ENCODE assay signal across 8 cellular contexts in the genomic region with DNA sequence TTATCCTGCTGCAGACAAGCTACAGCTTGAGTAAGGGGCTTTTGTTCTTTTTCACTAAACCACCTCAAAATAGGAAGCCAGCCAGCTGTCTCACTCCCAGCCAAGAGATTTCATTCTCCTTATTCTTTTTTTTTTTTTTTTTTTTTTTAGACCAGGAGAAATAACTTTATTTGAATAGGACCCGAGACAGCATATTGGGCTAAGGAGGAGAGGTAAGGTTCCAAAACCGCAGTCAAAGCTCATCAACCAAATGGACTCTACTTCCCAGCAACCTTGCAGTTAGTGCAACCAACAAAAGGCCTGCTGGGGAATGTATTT. TPM values are rescaled to one million over a fixed set of nuclear protein-coding genes. Genes with fewer than 3 reads are reported as not detected.
DNase-seq lines count a peak whose midpoint lies in the region; ATAC-seq and TF ChIP-seq lines count a peak whose summit lies in the region.
"Not testable (repeated sequence)": the region's sequence is repeated elsewhere in the genome, so short reads cannot be mapped to it uniquely, and the experiment has no call there.

No MANE protein-coding gene starts in this region.

- peaks cover 26% of the 10 kb centered on the region for H3K9me3 Mint-ChIP-seq in activated T-helper 2 cell treated with anti-CD3 and anti-CD28 coated beads, Interferon-gamma antibody, Interleukin-2, Interleukin-4, amounts not matched to agents 10 μg/mL and 5 μg/mL and 100 μg/mL, durations not matched to agents 14 hours and 24 hours and 36 hours
- peaks cover 12% of the 10 kb centered on the region for H3K9me3 Mint-ChIP-seq in central memory CD8-positive, alpha-beta T cell
- H3K9me3 Mint-ChIP-seq in progenitor cell of endocrine pancreas (ENCODE audit: low read depth): not testable (repeated sequence)

- not testable (repeated sequence) for H3K79me2 ChIP-seq in DOHH2 (ENCODE audit: control insufficient read depth, low read length)

- H4K20me1 ChIP-seq in DOHH2 (ENCODE audit: control insufficient read depth, insufficient read depth, low read depth, low read length): not testable (repeated sequence)

- H3K4me3 ChIP-seq in DOHH2 (ENCODE audit: low read length) (peak overlapping the region; percentile 71), mucosa of rectum (ENCODE audit: low read length in 2 of 2) (peak overlapping the region; percentile 10 to 53)

- peaks cover 83% of the 10 kb centered on the region for H3K4me1 ChIP-seq in DOHH2 (ENCODE audit: control insufficient read depth, low read length)
- peaks cover 42 to 50% of the 10 kb centered on the region in 2 donors for H3K4me1 ChIP-seq in mucosa of rectum (ENCODE audit: control insufficient read depth in 2 of 2, insufficient read depth in 2 of 2, low read length in 2 of 2)

- ATAC-seq in central memory CD8-positive, alpha-beta T cell (replicated peaks; ENCODE audit: extremely low read depth, poor library complexity, severe bottlenecking): not testable (repeated sequence)

- TF ChIP-seq CTCF in 22Rv1 (IDR thresholded peaks at IDR 0.05); DOHH2 (IDR thresholded peaks at IDR 0.05; ENCODE audit: low read depth, low read length, poor library complexity, severe bottlenecking); VCaP (conservative IDR thresholded peaks at IDR 0.05); progenitor cell of endocrine pancreas (IDR thresholded peaks at IDR 0.05; ENCODE audit: unreplicated experiment): not testable (repeated sequence)

- peaks cover 12% of the 10 kb centered on the region for H3K36me3 ChIP-seq in DOHH2 (ENCODE audit: control insufficient read depth, low read length)
- not testable (repeated sequence) for H3K36me3 ChIP-seq in mucosa of rectum (ENCODE audit: control insufficient read depth in 2 of 2, insufficient read depth in 2 of 2, low read length in 2 of 2)

- peaks cover 23% of the 10 kb centered on the region for H3K36me3 Mint-ChIP-seq in activated T-helper 2 cell treated with anti-CD3 and anti-CD28 coated beads, Interferon-gamma antibody, Interleukin-2, Interleukin-4, amounts not matched to agents 10 μg/mL and 5 μg/mL and 100 μg/mL, durations not matched to agents 14 hours and 24 hours and 36 hours (ENCODE audit: low read depth)
- H3K36me3 Mint-ChIP-seq in central memory CD8-positive, alpha-beta T cell (ENCODE audit: insufficient read depth): peaks cover 10% of the 10 kb centered on the region
- not testable (repeated sequence) for H3K36me3 Mint-ChIP-seq in progenitor cell of endocrine pancreas (ENCODE audit: insufficient read depth)

- not testable (repeated sequence) for H3K9me3 ChIP-seq in DOHH2 (ENCODE audit: control insufficient read depth, insufficient read depth, low read length); mucosa of rectum (ENCODE audit: control insufficient read depth in 2 of 2, low read length in 2 of 2)

- intact Hi-C loops in activated T-helper 2 cell treated with anti-CD3 and anti-CD28 coated beads, Interferon-gamma antibody, Interleukin-2, Interleukin-4, amounts not matched to agents 10 μg/mL and 5 μg/mL and 100 μg/mL, durations not matched to agents 14 hours and 24 hours and 36 hours (cut with micrococcal nuclease): not testable (repeated sequence)

- DNase-seq in NCI-H1105 treated with DMSO at 0.1 percent for 48 hours (lab: John Stamatoyannopoulos, UW): peak; percentile 2
- not testable (repeated sequence) for DNase-seq in activated T-helper 2 cell treated with anti-CD3 and anti-CD28 coated beads, Interferon-gamma antibody, Interleukin-2, Interleukin-4, amounts not matched to agents 10 μg/mL and 5 μg/mL and 100 μg/mL, durations not matched to agents 14 hours and 24 hours and 36 hours (ENCODE audit: low spot score); central memory CD8-positive, alpha-beta T cell (ENCODE audit: low spot score in 2 of 2); progenitor cell of endocrine pancreas (ENCODE audit: low spot score, unreplicated experiment)

- H3K27me3 Mint-ChIP-seq in activated T-helper 2 cell treated with anti-CD3 and anti-CD28 coated beads, Interferon-gamma antibody, Interleukin-2, Interleukin-4, amounts not matched to agents 10 μg/mL and 5 μg/mL and 100 μg/mL, durations not matched to agents 14 hours and 24 hours and 36 hours (ENCODE audit: low read depth); central memory CD8-positive, alpha-beta T cell; progenitor cell of endocrine pancreas: not testable (repeated sequence)

- peaks cover 55% of the 10 kb centered on the region for H3K4me1 Mint-ChIP-seq in activated T-helper 2 cell treated with anti-CD3 and anti-CD28 coated beads, Interferon-gamma antibody, Interleukin-2, Interleukin-4, amounts not matched to agents 10 μg/mL and 5 μg/mL and 100 μg/mL, durations not matched to agents 14 hours and 24 hours and 36 hours (ENCODE audit: low read depth)
- H3K4me1 Mint-ChIP-seq in central memory CD8-positive, alpha-beta T cell: peaks cover 47% of the 10 kb centered on the region
- peaks cover 36% of the 10 kb centered on the region for H3K4me1 Mint-ChIP-seq in progenitor cell of endocrine pancreas (ENCODE audit: low read depth)

- H3K4me2 ChIP-seq in DOHH2 (ENCODE audit: low read length): peak overlapping the region; percentile 92

- not testable (repeated sequence) for H3K27me3 ChIP-seq in DOHH2 (ENCODE audit: control insufficient read depth, low read length); mucosa of rectum (ENCODE audit: control insufficient read depth in 2 of 2, insufficient read depth in 2 of 2, low read length in 2 of 2)

- H3K27ac Mint-ChIP-seq in activated T-helper 2 cell treated with anti-CD3 and anti-CD28 coated beads, Interferon-gamma antibody, Interleukin-2, Interleukin-4, amounts not matched to agents 10 μg/mL and 5 μg/mL and 100 μg/mL, durations not matched to agents 14 hours and 24 hours and 36 hours: peak overlapping the region; percentile 82
- H3K27ac Mint-ChIP-seq in central memory CD8-positive, alpha-beta T cell (ENCODE audit: low read depth): peak overlapping the region; percentile 88
- H3K27ac Mint-ChIP-seq in progenitor cell of endocrine pancreas: peak overlapping the region; percentile 90

- H3K9me2 ChIP-seq in DOHH2 (replicated peaks; ENCODE audit: control insufficient read depth, low read length): not testable (repeated sequence)

- H3K4me3 Mint-ChIP-seq in activated T-helper 2 cell treated with anti-CD3 and anti-CD28 coated beads, Interferon-gamma antibody, Interleukin-2, Interleukin-4, amounts not matched to agents 10 μg/mL and 5 μg/mL and 100 μg/mL, durations not matched to agents 14 hours and 24 hours and 36 hours (ENCODE audit: low read depth): peak overlapping the region; percentile 64
- H3K4me3 Mint-ChIP-seq in central memory CD8-positive, alpha-beta T cell: peak overlapping the region; percentile 67
- H3K4me3 Mint-ChIP-seq in progenitor cell of endocrine pancreas (ENCODE audit: low read depth): not testable (repeated sequence)

- H3K9ac ChIP-seq in mucosa of rectum (ENCODE audit: low read depth in 1 of 2, low read length in 2 of 2): peak overlapping the region in 1 of 2 donors; percentile 60

- H3K27ac ChIP-seq in 22Rv1: 0 out of 2 replicates have a peak overlapping the region, but pooled peaks have one; percentile 28
- H3K27ac ChIP-seq in DOHH2 (ENCODE audit: low read depth, low read length): peak overlapping the region; percentile 89
- peak overlapping the region; percentile 92 for H3K27ac ChIP-seq in VCaP
- peak overlapping the region; percentile 92 for H3K27ac ChIP-seq in mucosa of rectum (ENCODE audit: low read depth in 2 of 2, low read length in 2 of 2)

- peaks cover 20% of the 10 kb centered on the region for H3F3A ChIP-seq in DOHH2 (ENCODE audit: control insufficient read depth, insufficient read depth)

RNA-seq across cellular contexts. Expression of a gene that starts 8.0 kb away (rescaled TPM):
- 2.4 and 2.5 TPM in 2 replicates for total RNA-seq in activated T-helper 2 cell treated with anti-CD3 and anti-CD28 coated beads, Interferon-gamma antibody, Interleukin-2, Interleukin-4, amounts not matched to agents 10 μg/mL and 5 μg/mL and 100 μg/mL, durations not matched to agents 14 hours and 24 hours and 36 hours
- 0.80 and 1.2 TPM in 2 replicates for total RNA-seq in progenitor cell of endocrine pancreas

RNA-seq across cellular contexts. Expression of a gene that starts 28.5 kb away (rescaled TPM):
- 169 and 174 TPM in 2 replicates for total RNA-seq in activated T-helper 2 cell treated with anti-CD3 and anti-CD28 coated beads, Interferon-gamma antibody, Interleukin-2, Interleukin-4, amounts not matched to agents 10 μg/mL and 5 μg/mL and 100 μg/mL, durations not matched to agents 14 hours and 24 hours and 36 hours
- total RNA-seq in progenitor cell of endocrine pancreas: 95.9 and 100 TPM in 2 replicates

RNA-seq across cellular contexts. Expression of a gene that starts 54.4 kb away (rescaled TPM):
- 4.6 and 5.2 TPM in 2 replicates for total RNA-seq in activated T-helper 2 cell treated with anti-CD3 and anti-CD28 coated beads, Interferon-gamma antibody, Interleukin-2, Interleukin-4, amounts not matched to agents 10 μg/mL and 5 μg/mL and 100 μg/mL, durations not matched to agents 14 hours and 24 hours and 36 hours
- total RNA-seq in progenitor cell of endocrine pancreas: 5.1 and 5.9 TPM in 2 replicates

Comparison
In these comparisons a context has a peak if more than half of its experiments do, and no peak if none do; other contexts are left out.
1. H3K27ac ChIP-seq: peak in every context shown above with its lines; median percentile 92 in VCaP; 92 in mucosa of rectum; 89 in DOHH2; 28 in 22Rv1.